Comparison of ENCODE assay signal across 9 cellular contexts in the genomic region with DNA sequence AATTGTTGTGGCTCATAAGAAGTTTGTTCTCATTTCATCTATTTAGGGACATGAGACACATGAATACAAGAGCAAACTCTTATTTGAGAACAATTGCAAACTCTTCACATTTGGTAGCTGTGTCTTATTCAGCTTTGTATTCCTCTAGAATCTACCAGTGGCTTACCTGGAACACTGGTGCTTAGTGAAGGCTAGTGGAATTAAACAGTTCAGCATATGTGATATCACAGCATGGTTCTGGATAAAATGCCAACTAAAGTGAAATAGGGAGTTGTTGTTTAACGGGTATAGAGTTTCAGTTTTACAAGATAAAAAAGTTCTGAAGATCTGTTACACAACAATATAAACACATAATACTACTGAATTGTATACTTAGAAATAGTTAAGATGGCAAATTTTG. TPM values are rescaled to one million over a fixed set of nuclear protein-coding genes. Genes with fewer than 3 reads are reported as not detected.
"Had no signal": no experiment of that assay in that cellular context is flagged by ENCODE, and none has a peak within 500 bp of the region (broad histone marks: within the 10 kb centered on the region; RNA-seq: fewer than 3 reads in every experiment).

No MANE protein-coding gene starts in this region.

- H3K27ac ChIP-seq: HL-60, KMS-11 had no signal

- H3K4me3 Mint-ChIP-seq: GM23338, H9, HFFc6, IgD-negative memory B cell had no signal

- H3K9me3 Mint-ChIP-seq: GM23338, H9, HFFc6 had no signal

- H3K4me1 Mint-ChIP-seq: GM23338, H9 had no signal

- H3K4me3 ChIP-seq: GM23338 had no signal

- H3K27ac Mint-ChIP-seq: GM23338, H9, HFFc6, IgD-negative memory B cell had no signal

- DNase-seq: H9, HCEC 1CT, HFFc6, KBM-7 had no signal

RNA-seq across cellular contexts. Expression of a gene that starts 48.9 kb away (rescaled TPM):
- total RNA-seq: H9, HepG2 had no signal
